In the genomic region with DNA sequence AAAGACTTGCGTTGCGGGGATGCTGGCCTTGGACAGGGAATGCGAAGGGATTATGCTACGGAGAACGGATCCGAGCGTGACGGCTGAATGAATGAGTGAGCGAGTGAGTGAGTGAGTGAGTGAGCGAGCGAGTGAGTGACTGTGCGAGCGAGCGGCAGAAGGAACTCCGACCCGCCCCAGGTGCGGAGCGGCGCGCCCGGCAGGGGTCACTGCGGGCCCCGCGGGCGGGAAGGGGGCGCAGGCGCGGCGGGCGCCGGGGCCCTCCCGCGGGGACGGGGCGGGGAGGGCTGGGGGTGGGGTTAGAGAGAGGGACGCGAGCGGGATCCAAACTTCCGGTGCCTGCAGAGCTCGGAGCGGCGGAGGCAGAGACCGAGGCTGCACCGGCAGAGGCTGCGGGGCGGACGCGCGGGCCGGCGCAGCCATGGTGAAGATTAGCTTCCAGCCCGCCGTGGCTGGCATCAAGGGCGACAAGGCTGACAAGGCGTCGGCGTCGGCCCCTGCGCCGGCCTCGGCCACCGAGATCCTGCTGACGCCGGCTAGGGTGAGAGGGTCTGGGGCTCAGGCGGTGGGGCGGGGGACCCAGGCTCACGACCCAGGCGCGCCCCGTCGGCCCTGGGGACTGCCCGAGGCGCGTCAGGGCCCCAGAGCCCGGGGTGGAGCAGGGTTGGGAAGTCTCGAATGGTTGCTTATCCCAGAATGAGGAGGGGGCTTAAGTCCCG, we compare ENCODE assay signal across 8 cellular contexts. TPM values are rescaled to one million over a fixed set of nuclear protein-coding genes. Genes with fewer than 3 reads are reported as not detected.
DNase-seq lines count a peak whose midpoint lies in the region; ATAC-seq and TF ChIP-seq lines count a peak whose summit lies in the region.

A gene with protein sequence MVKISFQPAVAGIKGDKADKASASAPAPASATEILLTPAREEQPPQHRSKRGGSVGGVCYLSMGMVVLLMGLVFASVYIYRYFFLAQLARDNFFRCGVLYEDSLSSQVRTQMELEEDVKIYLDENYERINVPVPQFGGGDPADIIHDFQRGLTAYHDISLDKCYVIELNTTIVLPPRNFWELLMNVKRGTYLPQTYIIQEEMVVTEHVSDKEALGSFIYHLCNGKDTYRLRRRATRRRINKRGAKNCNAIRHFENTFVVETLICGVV (plus strand): TSS at position 338 of the 719 bp plus-strand sequence. CDS start 84 bp downstream, at position 422.

- TF ChIP-seq CTCF in GM12865 (IDR thresholded peaks at IDR 0.05; ENCODE audit: insufficient read depth, low read depth, low read length, missing control alignments), result peak; percentile 66
- peak in 2 of 3 experiments; percentile 47 to 49; a peak in 4 of 6 replicates for TF ChIP-seq CTCF in HCT116 (IDR thresholded peaks at IDR 0.05 in 2 of 3, conservative IDR thresholded peaks at IDR 0.05 in 1 of 3; ENCODE audit: borderline replicate concordance in 1 of 3, insufficient read depth in 1 of 3, low read depth in 2 of 3, low read length in 2 of 3)
- peak; percentile 58 for TF ChIP-seq CTCF in WERI-Rb-1 (IDR thresholded peaks at IDR 0.05; ENCODE audit: low read depth, low read length)
- no peak for TF ChIP-seq CTCF in breast epithelium (IDR thresholded peaks at IDR 0.05)

- peak within 1 kb of the TSS; percentile 82 to 90 (median 86) for H3K4me3 Mint-ChIP-seq in immature natural killer cell

- H3K9me3 Mint-ChIP-seq in immature natural killer cell, result no peaks in the 10 kb centered on the region

- intact Hi-C loops in HCT116 (cut with micrococcal nuclease), result loop anchor here (1.0 kb wide), 1 partner anchor 14 kb away; no protein-coding TSS in a partner anchor
- intact Hi-C loops in breast epithelium (cut with DNase I; ENCODE audit: low total_unique reads), result no loop called here

- CTCF ChIA-PET in HCT116 (lab: Charles Lee), result interaction anchor here (0.6 to 1.4 kb wide), 6 partner anchors 9 to 40 kb away, joined by 3 to 7 read pairs (median 4); no protein-coding TSS in a partner anchor

- peaks cover 49 to 54% of the 10 kb centered on the region in 2 donors for H3K4me1 Mint-ChIP-seq in immature natural killer cell

- H3K27ac ChIP-seq in HCT116 (ENCODE audit: low read depth, low read length) (peak within 1 kb of the TSS; percentile 66), WERI-Rb-1 (peak within 1 kb of the TSS; percentile 88), breast epithelium (peak within 1 kb of the TSS; percentile 1 to 17)

- peak within 1 kb of the TSS in 5 of 6 donors; percentile 61 to 80 (median 71) for H3K27ac Mint-ChIP-seq in immature natural killer cell

- H3K4me3 ChIP-seq in GM12865 (ENCODE audit: low read depth, low read length) (peak within 1 kb of the TSS; percentile 87), HCT116 (replicated peaks in 1 of 2; ENCODE audit: low read depth in 1 of 2, low read length in 2 of 2) (peak within 1 kb of the TSS; percentile 80 to 92), WERI-Rb-1 (ENCODE audit: low read depth, low read length) (peak within 1 kb of the TSS; percentile 83), breast epithelium (peak within 1 kb of the TSS; percentile 51 to 78 (median 76))

- H3K4me2 ChIP-seq in HCT116 (ENCODE audit: low read length), result peak within 1 kb of the TSS; percentile 98

- H3K9me2 ChIP-seq in HCT116 (ENCODE audit: insufficient read depth), result no peaks in the 10 kb centered on the region

- TF ChIP-seq RAD21 in HCT116 (IDR thresholded peaks at IDR 0.05; ENCODE audit: low read depth), result no peak

- H2AFZ ChIP-seq in HCT116 (ENCODE audit: low read depth, low read length, poor library complexity, severe bottlenecking), result peak within 1 kb of the TSS; percentile 88

- no peaks in the 10 kb centered on the region for H3K36me3 Mint-ChIP-seq in immature natural killer cell

- POLR2A ChIA-PET in HCT116 (lab: Charles Lee), result interaction anchor here (0.7 kb wide), 1 partner anchor 11 kb away, joined by 3 read pairs; no protein-coding TSS in a partner anchor

- H3K27me3 Mint-ChIP-seq in immature natural killer cell (ENCODE audit: low read depth in 3 of 3), result peaks cover 21 to 44% (median 34%) of the 10 kb centered on the region in 3 donors

- peaks cover 6% of the 10 kb centered on the region; the same call in 1 of the 2 replicates for H3K79me2 ChIP-seq in HCT116 (ENCODE audit: insufficient read depth, low read length)

- H3K9me3 ChIP-seq in HCT116 (ENCODE audit: control insufficient read depth in 1 of 2, insufficient read depth in 1 of 2, low read depth in 1 of 2, low read length in 2 of 2) (no peaks in the 10 kb centered on the region), WERI-Rb-1 (ENCODE audit: severe bottlenecking) (no peaks in the 10 kb centered on the region), breast epithelium (no peaks in the 10 kb centered on the region)

- H3K27me3 ChIP-seq in HCT116 (ENCODE audit: insufficient read depth, low read length) (no peaks in the 10 kb centered on the region), WERI-Rb-1 (ENCODE audit: insufficient read depth, low read depth, severe bottlenecking) (no peaks in the 10 kb centered on the region), breast epithelium (no peaks in the 10 kb centered on the region)

- BruUV-seq in HCT116 (replicated peaks; lab: Mats Ljungman, UMichigan), result TSS peak; percentile 47

- no peaks in the 10 kb centered on the region for H4K20me1 ChIP-seq in HCT116 (ENCODE audit: insufficient read depth)

- peak; percentile 85 for ATAC-seq in HCT116

- H3K36me3 ChIP-seq in HCT116 (ENCODE audit: control insufficient read depth in 1 of 2, insufficient read depth in 2 of 2, low read length in 2 of 2) (no peaks in the 10 kb centered on the region; a peak in 1 of 4 replicates), WERI-Rb-1 (peaks cover 16% of the 10 kb centered on the region), breast epithelium (no peaks in the 10 kb centered on the region)

- DNase-seq in GM12865 (ENCODE audit: low read depth) (peak; percentile 83), HCT116 (ENCODE audit: low read depth, low spot score) (peak; percentile 27), MV-4-11 (lab: John Stamatoyannopoulos, UW) (peak; percentile 48), WERI-Rb-1 (peak; percentile 84), breast epithelium (ENCODE audit: low spot score in 2 of 2) (no peak), immature natural killer cell (peak; percentile 44 to 53 (median 49)), pons (ENCODE audit: low spot score) (no peak)
- DNase-seq in stimulated activated CD4-positive, alpha-beta T cell treated with anti-CD3 and anti-CD28 coated beads, Interleukin-12 subunit alpha, Interleukin-12 subunit beta, amount 100 ng/mL, for 48 hours (ENCODE audit: low read depth in 2 of 3, low spot score in 1 of 3), result peak; percentile 55 to 67 (median 55)

- peak within 1 kb of the TSS; percentile 80 for H3K9ac ChIP-seq in HCT116 (ENCODE audit: low read length)

- RAD21 ChIA-PET in HCT116 (lab: Charles Lee; ENCODE audit: low non-redundant PET in 1 of 2, low total read pairs in 2 of 2, uncharacterized antibody in 2 of 2, unreplicated experiment in 2 of 2), result no interaction called here

- TF ChIP-seq POLR2A in HCT116 (IDR thresholded peaks at IDR 0.05; ENCODE audit: borderline replicate concordance, extremely low read depth, insufficient read depth, insufficient read length) (peak; percentile 57), breast epithelium (IDR thresholded peaks at IDR 0.05) (no peak)

- H3K4me1 ChIP-seq in HCT116 (ENCODE audit: control insufficient read depth in 1 of 2, insufficient read depth in 2 of 2, low read length in 2 of 2), result peaks cover 24 to 34% of the 10 kb centered on the region in 2 experiments
- H3K4me1 ChIP-seq in breast epithelium, result peaks cover 0 to 3% of the 10 kb centered on the region in 2 donors

TF ChIP-seq in HCT116, 20 proteins besides CTCF, POLR2A, EP300 and RAD21:
- no peak for TF ChIP-seq MAX (IDR thresholded peaks at IDR 0.05)
- TF ChIP-seq YY1 (IDR thresholded peaks at IDR 0.05; ENCODE audit: extremely low read depth, insufficient replicate concordance, low read depth, low read length), result peak; percentile 11
- peak; percentile 90 for TF ChIP-seq POLR2AphosphoS5 (IDR thresholded peaks at IDR 0.05; ENCODE audit: low read depth, low read length)
- TF ChIP-seq SRF (IDR thresholded peaks at IDR 0.05; ENCODE audit: low read depth), result no peak
- no peak for TF ChIP-seq ATF3 (IDR thresholded peaks at IDR 0.05)
- peak; percentile 33 for TF ChIP-seq TCF7L2 (IDR thresholded peaks at IDR 0.05; ENCODE audit: borderline replicate concordance, extremely low read depth, insufficient read depth, insufficient read length)
- TF ChIP-seq SIN3A (IDR thresholded peaks at IDR 0.05; ENCODE audit: low read depth), result 0 out of 2 replicates have a peak, but pooled peaks have one; percentile 63

RNA-seq across cellular contexts. Expression of the gene that starts here (rescaled TPM):
- total RNA-seq in HCT116 (2021; ENCODE audit: unreplicated experiment), result 117 TPM
- polyA plus RNA-seq in HCT116 (2012), result 192 and 214 TPM in 2 replicates
- 10 to 100 TPM; 24.5 to 46.2 (median 36.3) TPM for total RNA-seq in breast epithelium
- polyA plus RNA-seq in immature natural killer cell, result 10 to 100 TPM in 2 of 3 donors, 1 to 10 TPM in 1; 5.3 to 23.7 (median 16.9) TPM

Comparison
In these comparisons a context has a peak if more than half of its experiments do, and no peak if none do; other contexts are left out.
1. DNase-seq: peak in GM12865 (single experiment), HCT116 (single experiment), MV-4-11 (single experiment), WERI-Rb-1 (single experiment), immature natural killer cell (3 of 3) and stimulated activated CD4-positive, alpha-beta T cell treated with anti-CD3 and anti-CD28 coated beads, Interleukin-12 subunit alpha, Interleukin-12 subunit beta, amount 100 ng/mL, for 48 hours (3 of 3); none in breast epithelium (0 of 2) and pons (single experiment).
2. CTCF ChIP-seq: peak in GM12865 (single experiment), HCT116 (2 of 3) and WERI-Rb-1 (single experiment); none in breast epithelium (0 of 3).
3. H3K27ac ChIP-seq: peak in every context shown above with its lines; median percentile 88 in WERI-Rb-1; 66 in HCT116; 9 in breast epithelium.
4. Peak in every context shown above with its lines, with median percentiles within 50 percentile points of each other: H3K4me3 ChIP-seq.